ENCODE assay signal across 8 cellular contexts in the genomic region with DNA sequence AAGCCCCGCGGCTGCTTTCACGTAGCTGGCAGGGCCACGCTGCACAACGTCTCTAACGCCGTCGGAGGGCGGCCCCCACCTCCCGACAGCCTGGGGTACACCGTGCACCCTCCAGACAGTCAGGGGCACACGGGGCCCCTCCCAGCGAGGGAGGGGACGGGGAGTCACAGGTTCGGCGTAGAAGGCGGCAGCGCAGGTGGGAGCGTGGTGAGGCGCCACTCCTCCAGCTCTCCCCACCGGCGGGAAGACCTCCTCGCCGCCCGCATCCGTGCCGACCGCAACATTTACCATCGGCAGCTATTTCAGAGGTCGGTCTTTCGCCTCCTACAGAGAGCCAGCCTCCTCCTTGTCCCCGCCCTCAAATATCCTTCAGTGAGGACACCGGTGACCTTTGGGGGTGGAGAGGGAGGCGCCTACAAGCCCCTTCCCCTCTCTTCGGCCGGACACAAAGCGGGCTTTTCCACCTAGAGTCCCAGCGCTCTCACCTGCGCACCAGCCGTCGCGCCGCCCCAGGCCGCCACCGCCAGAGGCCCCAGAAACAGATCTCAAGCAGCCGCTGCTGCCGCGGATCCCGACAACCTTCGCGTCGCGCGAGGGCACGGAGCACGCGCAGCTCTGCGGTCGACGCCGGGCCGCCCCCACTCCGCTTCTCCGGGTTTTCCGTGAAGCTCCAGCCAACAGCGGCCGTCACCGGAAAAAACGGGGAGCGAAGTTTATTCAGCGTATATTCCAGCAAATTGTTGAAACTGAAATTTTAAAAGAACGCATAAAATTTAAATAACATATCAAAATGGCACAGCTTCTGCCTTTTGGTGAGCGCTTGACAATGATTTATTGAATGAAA. TPM values are rescaled to one million over a fixed set of nuclear protein-coding genes. Genes with fewer than 3 reads are reported as not detected.
DNase-seq lines count a peak whose midpoint lies in the region; ATAC-seq, FAIRE-seq and TF ChIP-seq lines count a peak whose summit lies in the region.

MKKS (minus strand) TSS at position 600 of the 844 bp plus-strand sequence. CDS start 20,708 bp downstream, outside the sequence.

- H3K27me3 ChIP-seq in mononuclear cell (ENCODE audit: insufficient read depth, low read length), result no peaks in the 10 kb centered on the region

- no peaks in the 10 kb centered on the region for H3K9me3 Mint-ChIP-seq in endothelial cell (ENCODE audit: unreplicated experiment)

- DNase-seq in COR-L47 (lab: John Stamatoyannopoulos, UW) (peak; percentile 90), HTR-8/SVneo (ENCODE audit: insufficient read length, low spot score) (peak; percentile 79), NOMO-1 treated with dmso at 0.1 percent for 144 hours (lab: John Stamatoyannopoulos, UW; ENCODE audit: unreplicated experiment) (peak; percentile 75), endothelial cell (ENCODE audit: low spot score) (peak; percentile 89)
- DNase-seq in activated CD8-positive, alpha-beta memory T cell treated with anti-CD3 and anti-CD28 coated beads, Interleukin-2, amount 50 U/mL, for 4 hours, result peak; percentile 85
- DNase-seq in stimulated activated CD8-positive, alpha-beta memory T cell treated with anti-CD3 and anti-CD28 coated beads, Interleukin-2, amount 100 ng/mL, for 48 hours (ENCODE audit: low read depth in 2 of 2), result peak; percentile 75 to 76

- peak; percentile 67 for FAIRE-seq in HTR-8/SVneo (lab: Jason Lieb, UNC)

- H3K4me1 Mint-ChIP-seq in endothelial cell (ENCODE audit: unreplicated experiment), result peaks cover 22% of the 10 kb centered on the region

- H3K4me1 ChIP-seq in mononuclear cell (ENCODE audit: insufficient read depth, low read length), result peaks cover 39% of the 10 kb centered on the region

- peak; percentile 45 for ATAC-seq in GM21367 (IDR thresholded peaks at IDR 0.05; ENCODE audit: unreplicated experiment)

- TF ChIP-seq CTCF in endothelial cell (IDR thresholded peaks at IDR 0.05; ENCODE audit: unreplicated experiment), result no peak

- H3K4me3 ChIP-seq in mononuclear cell (ENCODE audit: low read length), result peak within 1 kb of the TSS; percentile 88

- H3K27ac Mint-ChIP-seq in endothelial cell (ENCODE audit: unreplicated experiment), result peak within 1 kb of the TSS; percentile 92

- H3K4me3 Mint-ChIP-seq in endothelial cell (ENCODE audit: unreplicated experiment), result peak within 1 kb of the TSS; percentile 90

- H3K27me3 Mint-ChIP-seq in endothelial cell (ENCODE audit: unreplicated experiment), result peaks cover 8% of the 10 kb centered on the region

- H3K36me3 Mint-ChIP-seq in endothelial cell (ENCODE audit: low read depth, unreplicated experiment), result no peaks in the 10 kb centered on the region

- H3K9me3 ChIP-seq in mononuclear cell (ENCODE audit: low read depth, low read length), result no peaks in the 10 kb centered on the region

RNA-seq across cellular contexts. Expression of gene MKKS, which starts in this region (rescaled TPM):
- 10.6 TPM for total RNA-seq in endothelial cell (ENCODE audit: unreplicated experiment)
- total RNA-seq in mononuclear cell, result 1.3 TPM

Comparison
In these comparisons a context has a peak if more than half of its experiments do, and no peak if none do; other contexts are left out.
1. Peak in every context shown above with its lines: DNase-seq, ATAC-seq and H3K4me3 ChIP-seq.